Comparison of ENCODE assay signal across 1 cellular context in the genomic region with DNA sequence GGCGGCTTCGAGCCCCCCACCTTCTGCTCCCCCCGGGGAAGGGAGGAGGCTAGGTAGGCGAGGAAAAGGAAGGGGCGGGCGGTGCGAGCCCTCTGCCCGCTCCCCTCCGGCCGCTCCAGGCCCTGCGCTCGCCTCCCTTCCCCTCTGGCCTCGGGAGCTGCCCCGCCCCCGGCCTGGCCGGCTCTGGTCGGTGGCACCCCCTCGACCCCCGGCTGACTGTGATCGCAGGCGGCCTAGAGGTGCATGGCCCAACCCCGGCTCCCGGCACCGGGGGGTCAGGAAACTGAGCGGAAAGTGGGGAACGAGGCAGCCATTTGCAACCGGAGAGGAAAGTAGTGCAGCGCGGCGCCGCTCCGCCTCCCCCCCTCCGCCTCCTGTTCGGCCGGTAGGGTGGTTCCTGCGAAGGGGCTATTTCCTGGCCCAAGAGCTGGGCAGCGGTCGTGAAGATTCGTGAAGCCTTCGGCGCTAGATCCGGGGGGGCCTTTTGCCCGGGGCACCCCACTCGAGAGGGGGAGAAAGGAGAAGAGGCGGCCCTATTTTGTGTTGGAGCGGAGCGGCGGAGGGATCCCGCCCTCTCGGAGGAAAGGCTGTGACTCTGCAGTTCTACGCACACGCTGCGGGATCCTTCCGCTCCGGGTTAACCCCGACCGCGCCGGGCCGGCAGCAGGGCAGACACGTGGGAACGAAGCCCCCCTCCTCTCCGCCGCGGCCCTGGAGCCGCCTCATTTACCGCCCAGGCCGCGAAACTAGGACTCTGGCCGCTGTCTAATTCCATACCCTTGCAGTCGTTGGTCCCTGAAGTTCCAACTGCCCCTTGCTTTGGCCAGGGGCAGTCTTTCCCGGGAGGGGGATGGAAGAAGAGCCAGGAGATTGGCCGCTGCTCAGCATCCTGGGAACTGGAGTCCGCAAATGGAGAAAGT.
TF ChIP-seq lines count a peak whose summit lies in the region.

A gene with protein sequence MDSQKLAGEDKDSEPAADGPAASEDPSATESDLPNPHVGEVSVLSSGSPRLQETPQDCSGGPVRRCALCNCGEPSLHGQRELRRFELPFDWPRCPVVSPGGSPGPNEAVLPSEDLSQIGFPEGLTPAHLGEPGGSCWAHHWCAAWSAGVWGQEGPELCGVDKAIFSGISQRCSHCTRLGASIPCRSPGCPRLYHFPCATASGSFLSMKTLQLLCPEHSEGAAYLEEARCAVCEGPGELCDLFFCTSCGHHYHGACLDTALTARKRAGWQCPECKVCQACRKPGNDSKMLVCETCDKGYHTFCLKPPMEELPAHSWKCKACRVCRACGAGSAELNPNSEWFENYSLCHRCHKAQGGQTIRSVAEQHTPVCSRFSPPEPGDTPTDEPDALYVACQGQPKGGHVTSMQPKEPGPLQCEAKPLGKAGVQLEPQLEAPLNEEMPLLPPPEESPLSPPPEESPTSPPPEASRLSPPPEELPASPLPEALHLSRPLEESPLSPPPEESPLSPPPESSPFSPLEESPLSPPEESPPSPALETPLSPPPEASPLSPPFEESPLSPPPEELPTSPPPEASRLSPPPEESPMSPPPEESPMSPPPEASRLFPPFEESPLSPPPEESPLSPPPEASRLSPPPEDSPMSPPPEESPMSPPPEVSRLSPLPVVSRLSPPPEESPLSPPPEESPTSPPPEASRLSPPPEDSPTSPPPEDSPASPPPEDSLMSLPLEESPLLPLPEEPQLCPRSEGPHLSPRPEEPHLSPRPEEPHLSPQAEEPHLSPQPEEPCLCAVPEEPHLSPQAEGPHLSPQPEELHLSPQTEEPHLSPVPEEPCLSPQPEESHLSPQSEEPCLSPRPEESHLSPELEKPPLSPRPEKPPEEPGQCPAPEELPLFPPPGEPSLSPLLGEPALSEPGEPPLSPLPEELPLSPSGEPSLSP (N-terminal part only) (minus strand): TSS at position 558 of the 920 bp plus-strand sequence. CDS start 5,470 bp downstream, outside the sequence.

TF ChIP-seq in HCT116, 20 proteins besides CTCF, POLR2A, EP300 and RAD21:
- TF ChIP-seq ZNF274 (IDR thresholded peaks at IDR 0.05; ENCODE audit: low read depth, low read length) (no peak), POLR2AphosphoS5 (IDR thresholded peaks at IDR 0.05; ENCODE audit: low read depth, low read length) (peak; percentile 77), EGR1 (IDR thresholded peaks at IDR 0.05; ENCODE audit: low read depth) (0 out of 2 replicates have a peak, but pooled peaks have one; percentile 41), TCF7L2 (IDR thresholded peaks at IDR 0.05; ENCODE audit: borderline replicate concordance, extremely low read depth, insufficient read depth, insufficient read length) (peak; percentile 75), ZBTB33 (IDR thresholded peaks at IDR 0.05; ENCODE audit: extremely low read depth, insufficient replicate concordance, low read length) (no peak), ZFX (IDR thresholded peaks at IDR 0.05) (peak; percentile 94), MAX (IDR thresholded peaks at IDR 0.05) (peak; percentile 98), CBX3 (IDR thresholded peaks at IDR 0.05; ENCODE audit: low read depth) (peak; percentile 94), JUND (IDR thresholded peaks at IDR 0.05) (peak; percentile 67; the same call in 1 of the 2 replicates), FOSL1 (IDR thresholded peaks at IDR 0.05; ENCODE audit: low read depth) (no peak), SIN3A (IDR thresholded peaks at IDR 0.05; ENCODE audit: low read depth) (peak; percentile 96), SP1 (IDR thresholded peaks at IDR 0.05; ENCODE audit: low read depth) (peak; percentile 93), YY1 (IDR thresholded peaks at IDR 0.05; ENCODE audit: extremely low read depth, insufficient replicate concordance, low read depth, low read length) (peak; percentile 82)
